8 cellular contexts compared by ENCODE assay signal in genomic region chr1:9626201-9626608, GRCh38. TPM values are rescaled to one million over a fixed set of nuclear protein-coding genes. Genes with fewer than 3 reads are reported as not detected.
A peak's percentile ranks its signal among the peaks of the same experiment; 100 is the strongest.
DNase-seq lines count a peak whose midpoint lies in the region; ATAC-seq, FAIRE-seq and TF ChIP-seq lines count a peak whose summit lies in the region.

No MANE protein-coding gene starts in this region.

- H3K9me3 Mint-ChIP-seq in activated T-cell treated with anti-CD3 and anti-CD28 coated beads, Interleukin-2, amount 50 U/mL, for 72 hours = no peaks in the 10 kb centered on the region

- peak overlapping the region; percentile 80 for H3K4me2 ChIP-seq in A549

- POLR2A ChIA-PET in A549 (lab: Yijun Ruan, JAX) = interaction anchor here (1.0 kb wide), 1 partner anchor 62 kb away, joined by 3 read pairs; no protein-coding TSS in a partner anchor

- TF ChIP-seq EP300 in A549 (IDR thresholded peaks at IDR 0.05) = no peak

- no peaks in the 10 kb centered on the region for H3K4me1 ChIP-seq in A549

- 39% methylated on average over 7 of the region's 9 CpGs for WGBS in A549 (ENCODE audit: missing lambda C conversion rate)

- CTCF ChIA-PET in A549 (lab: Yijun Ruan, JAX) = interaction anchor here (0.6 to 4.6 kb wide), 48 partner anchors 8 to 1097 kb away, joined by 3 to 37 read pairs (median 5); partner anchors contain the start of gene PIK3CD

- H3K4me3 ChIP-seq in A549 = peak overlapping the region; percentile 53

- peaks cover 46% of the 10 kb centered on the region for H3K4me1 Mint-ChIP-seq in activated T-cell treated with anti-CD3 and anti-CD28 coated beads, Interleukin-2, amount 50 U/mL, for 72 hours (ENCODE audit: low read depth)

- H3K27me3 Mint-ChIP-seq in activated T-cell treated with anti-CD3 and anti-CD28 coated beads, Interleukin-2, amount 50 U/mL, for 72 hours (ENCODE audit: low read depth) = peaks cover 7% of the 10 kb centered on the region

- no peak for TF ChIP-seq CTCF in A549 (IDR thresholded peaks at IDR 0.05)

- no peak for TF ChIP-seq RAD21 in A549 (conservative IDR thresholded peaks at IDR 0.05 in 1 of 2, IDR thresholded peaks at IDR 0.05 in 1 of 2)

- TF ChIP-seq POLR2A in A549 (IDR thresholded peaks at IDR 0.05; ENCODE audit: low read length) = no peak

- H3K27ac ChIP-seq in A549 = peak overlapping the region in 1 of 2 experiments; percentile 70; a peak in 4 of 6 replicates

- peaks cover 7 to 11% of the 10 kb centered on the region in 2 donors for H3K36me3 Mint-ChIP-seq in activated T-cell treated with anti-CD3 and anti-CD28 coated beads, Interleukin-2, amount 50 U/mL, for 72 hours (ENCODE audit: insufficient read depth in 2 of 2)

- DNase-seq in A549 (ENCODE audit: low read depth in 1 of 2, low spot score in 1 of 2) = no peak
- peak; percentile 23 to 56 for DNase-seq in activated T-cell treated with anti-CD3 and anti-CD28 coated beads, Interleukin-2, amount 50 U/mL, for 72 hours
- DNase-seq in DMS114 treated with DMSO at 0.1 percent for 48 hours (lab: John Stamatoyannopoulos, UW; ENCODE audit: unreplicated experiment) = no peak
- DNase-seq in islet precursor cell = no peak
- no peak for DNase-seq in stimulated activated CD4-positive, alpha-beta T cell treated with anti-CD3 and anti-CD28 coated beads, Interleukin-4, amount 100 ng/mL, for 1 hour
- no peak for DNase-seq in DMS 273 (lab: John Stamatoyannopoulos, UW; ENCODE audit: unreplicated experiment)

- H3K9me3 ChIP-seq in A549 = no peaks in the 10 kb centered on the region

- peak overlapping the region; percentile 45 for H3K27ac Mint-ChIP-seq in activated T-cell treated with anti-CD3 and anti-CD28 coated beads, Interleukin-2, amount 50 U/mL, for 72 hours

- peak in 1 of 2 experiments; percentile 4; a peak in 2 of 6 replicates for ATAC-seq in A549
- peak; percentile 47 for ATAC-seq in GM18870 (IDR thresholded peaks at IDR 0.05; ENCODE audit: unreplicated experiment)
- ATAC-seq in HG03095 (IDR thresholded peaks at IDR 0.05; ENCODE audit: unreplicated experiment) = peak; percentile 43
- ATAC-seq in activated T-cell treated with anti-CD3 and anti-CD28 coated beads, Interleukin-2, amount 50 U/mL, for 72 hours (replicated peaks in 1 of 2) = no peak

- peak overlapping the region; percentile 87 to 91 for H3K4me3 Mint-ChIP-seq in activated T-cell treated with anti-CD3 and anti-CD28 coated beads, Interleukin-2, amount 50 U/mL, for 72 hours

- no peak for FAIRE-seq in A549 (lab: Jason Lieb, UNC)

TF ChIP-seq in A549, 52 proteins besides CTCF, POLR2A, EP300 and RAD21:
- TF ChIP-seq REST (IDR thresholded peaks at IDR 0.05) (no peak), PHF8 (IDR thresholded peaks at IDR 0.05; ENCODE audit: borderline replicate concordance, low read depth) (no peak), JUNB (IDR thresholded peaks at IDR 0.05) (no peak), MAX (IDR thresholded peaks at IDR 0.05) (no peak), JUN (IDR thresholded peaks at IDR 0.05) (no peak), FOSL2 (IDR thresholded peaks at IDR 0.05) (no peak), FOSL2 (CRISPR knock-in tag; IDR thresholded peaks at IDR 0.05) (no peak), USF2 (IDR thresholded peaks at IDR 0.05) (no peak), HMGXB4 (CRISPR knock-in tag; IDR thresholded peaks at IDR 0.05; ENCODE audit: borderline replicate concordance) (no peak), BCL3 (IDR thresholded peaks at IDR 0.05) (no peak), KDM1A (IDR thresholded peaks at IDR 0.05; ENCODE audit: low read depth) (no peak), NR3C1 (IDR thresholded peaks at IDR 0.05) (no peak), ESRRA (IDR thresholded peaks at IDR 0.05; ENCODE audit: borderline replicate concordance, low read length) (no peak), RARB (CRISPR knock-in tag; IDR thresholded peaks at IDR 0.05) (no peak), TFCP2L1 (CRISPR knock-in tag; IDR thresholded peaks at IDR 0.05) (no peak), BHLHE40 (IDR thresholded peaks at IDR 0.05; ENCODE audit: low read depth, low read length) (no peak)

RNA-seq across cellular contexts. Expression of gene PIK3CD, which starts 25.3 kb away (rescaled TPM):
- 2.4 and 2.5 TPM in 2 replicates for polyA plus RNA-seq in A549 (2011; rRNA removed)
- 3.1 and 4.1 TPM in 2 replicates for polyA plus RNA-seq in A549 (2012; cell fraction: cytosol; rRNA removed)
- 5.5 and 8.8 TPM in 2 replicates for polyA plus RNA-seq in A549 (2012; cell fraction: nucleus; rRNA removed)
- 3.2 to 3.6 TPM (median 3.5 TPM) in 3 replicates for polyA plus RNA-seq in A549 (2017; fragmentation: RNase III; extraction: RNeasy Plus Mini Kit Qiagen cat#74134 plus additional on column Dnase treatment)
- 5.5 and 6.0 TPM in 2 replicates for polyA minus RNA-seq in A549 (2011; rRNA and poly(A)+ RNA removed)
- 100 to 1,000 TPM; 149 to 162 TPM for total RNA-seq in activated T-cell treated with anti-CD3 and anti-CD28 coated beads, Interleukin-2, amount 50 U/mL, for 72 hours

RNA-seq across cellular contexts. Expression of gene TMEM201, which starts 37.5 kb away (rescaled TPM):
- 1.9 and 2.1 TPM in 2 replicates for polyA plus RNA-seq in A549 (2011; rRNA removed)
- 7.4 and 10.8 TPM in 2 replicates for polyA plus RNA-seq in A549 (2012; cell fraction: cytosol; rRNA removed)
- polyA plus RNA-seq in A549 (2012; cell fraction: nucleus; rRNA removed) = 20.2 and 32.7 TPM in 2 replicates
- polyA plus RNA-seq in A549 (2017; fragmentation: RNase III; extraction: RNeasy Plus Mini Kit Qiagen cat#74134 plus additional on column Dnase treatment) = 8.0 to 8.7 TPM (median 8.6 TPM) in 3 replicates
- polyA minus RNA-seq in A549 (2011; rRNA and poly(A)+ RNA removed) = 2.8 and 3.5 TPM in 2 replicates
- total RNA-seq in activated T-cell treated with anti-CD3 and anti-CD28 coated beads, Interleukin-2, amount 50 U/mL, for 72 hours = 10 to 100 TPM in 1 of 2 donors, 1 to 10 TPM in 1; 9.3 to 14.0 TPM

Comparison
In these comparisons a context has a peak if more than half of its experiments do, and no peak if none do; other contexts are left out.
1. ATAC-seq: peak in GM18870 (single experiment) and HG03095 (single experiment); none in activated T-cell treated with anti-CD3 and anti-CD28 coated beads, Interleukin-2, amount 50 U/mL, for 72 hours (0 of 2).
2. DNase-seq: peak in activated T-cell treated with anti-CD3 and anti-CD28 coated beads, Interleukin-2, amount 50 U/mL, for 72 hours (2 of 2); none in A549 (0 of 2), DMS114 treated with DMSO at 0.1 percent for 48 hours (single experiment), islet precursor cell (single experiment), stimulated activated CD4-positive, alpha-beta T cell treated with anti-CD3 and anti-CD28 coated beads, Interleukin-4, amount 100 ng/mL, for 1 hour (single experiment) and DMS 273 (single experiment).